ENCODE assay signal across 13 cellular contexts in genomic region chr7:77684030-77684429, GRCh38. TPM values are rescaled to one million over a fixed set of nuclear protein-coding genes. Genes with fewer than 3 reads are reported as not detected.
DNase-seq lines count a peak whose midpoint lies in the region; ATAC-seq and TF ChIP-seq lines count a peak whose summit lies in the region.
"Had no signal": no experiment of that assay in that cellular context is flagged by ENCODE, and none has a peak within 500 bp of the region (broad histone marks: within the 10 kb centered on the region; RNA-seq: fewer than 3 reads in every experiment).

No MANE protein-coding gene starts in this region.

- H2BK5ac ChIP-seq in trophoblast cell (ENCODE audit: low read depth, low read length, poor library complexity): no peak overlapping the region

- peak overlapping the region; percentile 79 for H3K27ac ChIP-seq in brain microvascular endothelial cell
- peak overlapping the region; percentile 53 for H3K27ac ChIP-seq in cardiac muscle cell
- no peak overlapping the region for H3K27ac ChIP-seq in trophoblast cell (ENCODE audit: low read depth, low read length)

- H2AFZ ChIP-seq in trophoblast cell (ENCODE audit: insufficient read depth, low read length, poor library complexity): no peak overlapping the region

- no peak overlapping the region for H2BK120ac ChIP-seq in trophoblast cell (ENCODE audit: insufficient read depth, low read length, poor library complexity)

- H3K9me3 ChIP-seq in cardiac muscle cell (ENCODE audit: low read depth): no peaks in the 10 kb centered on the region
- no peaks in the 10 kb centered on the region for H3K9me3 ChIP-seq in trophoblast cell (ENCODE audit: insufficient read depth, low read depth, low read length)

- H4K91ac ChIP-seq in trophoblast cell (ENCODE audit: low read depth, low read length): no peak overlapping the region

- H3K4ac ChIP-seq in trophoblast cell (ENCODE audit: low read depth, low read length): no peak overlapping the region

- H3K36me3 ChIP-seq in brain microvascular endothelial cell (replicated peaks) (no peaks in the 10 kb centered on the region), cardiac muscle cell (peaks cover 14% of the 10 kb centered on the region), trophoblast cell (ENCODE audit: control insufficient read depth in 1 of 2, insufficient read depth in 2 of 2, low read length in 2 of 2) (peaks cover 0 to 4% of the 10 kb centered on the region in 2 experiments)

- TF ChIP-seq CTCF in brain microvascular endothelial cell (IDR thresholded peaks at IDR 0.05; ENCODE audit: low read depth, low read length, missing control alignments) (no peak), cardiac muscle cell (IDR thresholded peaks at IDR 0.05; ENCODE audit: low read depth, low read length) (no peak)

- no peaks in the 10 kb centered on the region for H3K27me3 ChIP-seq in brain microvascular endothelial cell (replicated peaks)
- no peaks in the 10 kb centered on the region for H3K27me3 ChIP-seq in cardiac muscle cell
- H3K27me3 ChIP-seq in trophoblast cell (ENCODE audit: insufficient read depth, low read length): no peaks in the 10 kb centered on the region

- H3K4me2 ChIP-seq in trophoblast cell (ENCODE audit: low read length): no peak overlapping the region

- H3K79me1 ChIP-seq in trophoblast cell (ENCODE audit: low read length): no peaks in the 10 kb centered on the region

- H4K12ac ChIP-seq in trophoblast cell (ENCODE audit: low read depth, low read length): no peak overlapping the region

- H2BK12ac ChIP-seq in trophoblast cell (ENCODE audit: low read length): no peak overlapping the region

- no peak overlapping the region for H2AK5ac ChIP-seq in trophoblast cell (ENCODE audit: low read length)

- no peak for ATAC-seq in GM21381 (IDR thresholded peaks at IDR 0.05; ENCODE audit: unreplicated experiment)
- ATAC-seq in HG02973 (IDR thresholded peaks at IDR 0.05; ENCODE audit: unreplicated experiment): no peak
- ATAC-seq in GM18867 (IDR thresholded peaks at IDR 0.05; ENCODE audit: unreplicated experiment): no peak

- no peak overlapping the region for H3K18ac ChIP-seq in trophoblast cell (ENCODE audit: low read length)

- peaks cover 5% of the 10 kb centered on the region for H3K4me1 ChIP-seq in cardiac muscle cell (ENCODE audit: low read depth)
- H3K4me1 ChIP-seq in trophoblast cell (ENCODE audit: control insufficient read depth in 1 of 2, insufficient read depth in 2 of 2, low read length in 2 of 2): no peaks in the 10 kb centered on the region

- H3K4me3 ChIP-seq in brain microvascular endothelial cell (ENCODE audit: low read depth, low read length): no peak overlapping the region
- no peak overlapping the region for H3K4me3 ChIP-seq in cardiac muscle cell
- H3K4me3 ChIP-seq in trophoblast cell (ENCODE audit: low read depth, low read length): no peak overlapping the region

- in situ Hi-C loops in brain microvascular endothelial cell (cut with HindIII; ENCODE audit: low pct_ligation_motif_present, low sequenced_read_pairs): no loop called here

- H3K23ac ChIP-seq in trophoblast cell (ENCODE audit: low read length): no peak overlapping the region

- WGBS in trophoblast cell (ENCODE audit: extremely low coverage, insufficient coverage, insufficient read length): no CpG with 5 or more reads among the region's 9 CpGs

- DNase-seq in EH (ENCODE audit: low read depth) (peak; percentile 79), brain microvascular endothelial cell (peak; percentile 97), cardiac muscle cell (ENCODE audit: low read depth in 1 of 2, low spot score in 1 of 2) (peak; percentile 18 to 93), trophoblast cell (peak; percentile 97 to 99), NOMO-1 treated with DMSO at 0.1 percent for 48 hours (lab: John Stamatoyannopoulos, UW; ENCODE audit: unreplicated experiment) (no peak)
- DNase-seq: activated B cell treated with CpG ODN at 0.5 μM for 24 hours; activated naive CD8-positive, alpha-beta T cell treated with anti-CD3 and anti-CD28 coated beads, Interleukin-2, amount 10 ng/mL, durations not matched to agents 7 days and 5 days; CD8-positive, alpha-beta memory T cell; OCI-M1; small intestine had no signal

- no peaks in the 10 kb centered on the region for H3K79me2 ChIP-seq in trophoblast cell (ENCODE audit: control insufficient read depth, insufficient read depth, low read length, poor library complexity)

- no peak overlapping the region for H3K14ac ChIP-seq in trophoblast cell (ENCODE audit: low read length)

- H3K9ac ChIP-seq in trophoblast cell (ENCODE audit: low read length): no peak overlapping the region

- no peak overlapping the region for H4K8ac ChIP-seq in trophoblast cell (ENCODE audit: low read depth, low read length)

RNA-seq across cellular contexts. Expression of gene RSBN1L, which starts 12.2 kb away (rescaled TPM):
- 13.6 and 24.6 TPM in 2 replicates for total RNA-seq in cardiac muscle cell
- 6.6 and 8.5 TPM in 2 replicates for polyA plus RNA-seq in cardiac muscle cell
- polyA plus RNA-seq in trophoblast cell (2013): 10.3 and 10.7 TPM in 2 replicates
